2 cellular contexts compared by ENCODE assay signal in the genomic region with DNA sequence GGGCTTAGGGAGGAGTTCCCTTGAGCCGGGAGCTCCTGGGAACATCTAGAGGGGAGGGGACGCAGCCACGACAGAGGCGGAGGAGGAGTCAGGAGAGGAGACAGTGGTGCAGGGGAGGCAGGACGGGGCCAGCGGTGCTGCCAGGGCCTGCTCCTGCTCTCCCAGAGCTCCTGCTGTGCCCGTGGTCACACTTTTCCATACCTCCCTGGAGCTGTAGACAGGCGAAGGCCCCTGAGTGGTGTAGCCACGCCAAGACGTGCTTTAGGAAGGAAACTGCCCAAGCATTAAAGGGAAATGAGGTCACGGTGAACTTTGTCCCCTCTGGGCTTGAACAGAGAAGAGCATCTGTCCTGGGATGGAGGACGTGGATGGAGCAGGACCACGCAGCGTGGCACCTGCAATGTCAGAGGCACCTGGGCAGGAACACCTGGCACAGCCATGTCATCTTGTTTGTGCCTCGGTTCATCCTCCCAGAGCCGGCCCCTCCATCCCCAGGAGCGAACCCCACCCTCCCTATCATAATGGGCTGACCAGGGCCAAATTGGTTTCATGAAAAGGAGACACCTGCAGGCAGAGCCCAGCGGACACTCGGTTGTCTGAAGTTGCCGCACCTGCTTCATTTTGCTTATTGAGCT.
A peak's percentile ranks its signal among the peaks of the same experiment; 100 is the strongest.
TF ChIP-seq lines count a peak whose summit lies in the region.

No MANE protein-coding gene starts in this region.

TF ChIP-seq in A549, 52 proteins besides CTCF, POLR2A, EP300 and RAD21 (continued from another document):
- TF ChIP-seq, protein P1, sequence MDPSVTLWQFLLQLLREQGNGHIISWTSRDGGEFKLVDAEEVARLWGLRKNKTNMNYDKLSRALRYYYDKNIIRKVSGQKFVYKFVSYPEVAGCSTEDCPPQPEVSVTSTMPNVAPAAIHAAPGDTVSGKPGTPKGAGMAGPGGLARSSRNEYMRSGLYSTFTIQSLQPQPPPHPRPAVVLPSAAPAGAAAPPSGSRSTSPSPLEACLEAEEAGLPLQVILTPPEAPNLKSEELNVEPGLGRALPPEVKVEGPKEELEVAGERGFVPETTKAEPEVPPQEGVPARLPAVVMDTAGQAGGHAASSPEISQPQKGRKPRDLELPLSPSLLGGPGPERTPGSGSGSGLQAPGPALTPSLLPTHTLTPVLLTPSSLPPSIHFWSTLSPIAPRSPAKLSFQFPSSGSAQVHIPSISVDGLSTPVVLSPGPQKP (IDR thresholded peaks at IDR 0.05; ENCODE audit: low read depth, low read length): no peak
- no peak for TF ChIP-seq KDM5A (IDR thresholded peaks at IDR 0.05)
- TF ChIP-seq JUN (IDR thresholded peaks at IDR 0.05): no peak
- TF ChIP-seq, protein P2, sequence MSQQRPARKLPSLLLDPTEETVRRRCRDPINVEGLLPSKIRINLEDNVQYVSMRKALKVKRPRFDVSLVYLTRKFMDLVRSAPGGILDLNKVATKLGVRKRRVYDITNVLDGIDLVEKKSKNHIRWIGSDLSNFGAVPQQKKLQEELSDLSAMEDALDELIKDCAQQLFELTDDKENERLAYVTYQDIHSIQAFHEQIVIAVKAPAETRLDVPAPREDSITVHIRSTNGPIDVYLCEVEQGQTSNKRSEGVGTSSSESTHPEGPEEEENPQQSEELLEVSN (IDR thresholded peaks at IDR 0.05; ENCODE audit: borderline replicate concordance, low read depth): no peak
- no peak for TF ChIP-seq MAZ (IDR thresholded peaks at IDR 0.05; ENCODE audit: borderline replicate concordance, low read depth, low read length)
- TF ChIP-seq, protein P3, sequence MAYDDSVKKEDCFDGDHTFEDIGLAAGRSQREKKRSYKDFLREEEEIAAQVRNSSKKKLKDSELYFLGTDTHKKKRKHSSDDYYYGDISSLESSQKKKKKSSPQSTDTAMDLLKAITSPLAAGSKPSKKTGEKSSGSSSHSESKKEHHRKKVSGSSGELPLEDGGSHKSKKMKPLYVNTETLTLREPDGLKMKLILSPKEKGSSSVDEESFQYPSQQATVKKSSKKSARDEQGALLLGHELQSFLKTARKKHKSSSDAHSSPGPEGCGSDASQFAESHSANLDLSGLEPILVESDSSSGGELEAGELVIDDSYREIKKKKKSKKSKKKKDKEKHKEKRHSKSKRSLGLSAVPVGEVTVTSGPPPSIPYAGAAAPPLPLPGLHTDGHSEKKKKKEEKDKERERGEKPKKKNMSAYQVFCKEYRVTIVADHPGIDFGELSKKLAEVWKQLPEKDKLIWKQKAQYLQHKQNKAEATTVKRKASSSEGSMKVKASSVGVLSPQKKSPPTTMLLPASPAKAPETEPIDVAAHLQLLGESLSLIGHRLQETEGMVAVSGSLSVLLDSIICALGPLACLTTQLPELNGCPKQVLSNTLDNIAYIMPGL (CRISPR knock-in tag; IDR thresholded peaks at IDR 0.05; ENCODE audit: borderline replicate concordance): no peak
- TF ChIP-seq MAFK (IDR thresholded peaks at IDR 0.05; ENCODE audit: partially characterized antibody): no peak
- no peak for TF ChIP-seq FOXS1 (CRISPR knock-in tag; IDR thresholded peaks at IDR 0.05)
- TF ChIP-seq TP53 (CRISPR knock-in tag; IDR thresholded peaks at IDR 0.05): no peak
- TF ChIP-seq RFX5 (IDR thresholded peaks at IDR 0.05): no peak
- no peak for TF ChIP-seq CBX8 (IDR thresholded peaks at IDR 0.05)

TF ChIP-seq in HEK293, 187 proteins besides CTCF, POLR2A, EP300 and RAD21 (continued from another document):
- TF ChIP-seq, protein P4, sequence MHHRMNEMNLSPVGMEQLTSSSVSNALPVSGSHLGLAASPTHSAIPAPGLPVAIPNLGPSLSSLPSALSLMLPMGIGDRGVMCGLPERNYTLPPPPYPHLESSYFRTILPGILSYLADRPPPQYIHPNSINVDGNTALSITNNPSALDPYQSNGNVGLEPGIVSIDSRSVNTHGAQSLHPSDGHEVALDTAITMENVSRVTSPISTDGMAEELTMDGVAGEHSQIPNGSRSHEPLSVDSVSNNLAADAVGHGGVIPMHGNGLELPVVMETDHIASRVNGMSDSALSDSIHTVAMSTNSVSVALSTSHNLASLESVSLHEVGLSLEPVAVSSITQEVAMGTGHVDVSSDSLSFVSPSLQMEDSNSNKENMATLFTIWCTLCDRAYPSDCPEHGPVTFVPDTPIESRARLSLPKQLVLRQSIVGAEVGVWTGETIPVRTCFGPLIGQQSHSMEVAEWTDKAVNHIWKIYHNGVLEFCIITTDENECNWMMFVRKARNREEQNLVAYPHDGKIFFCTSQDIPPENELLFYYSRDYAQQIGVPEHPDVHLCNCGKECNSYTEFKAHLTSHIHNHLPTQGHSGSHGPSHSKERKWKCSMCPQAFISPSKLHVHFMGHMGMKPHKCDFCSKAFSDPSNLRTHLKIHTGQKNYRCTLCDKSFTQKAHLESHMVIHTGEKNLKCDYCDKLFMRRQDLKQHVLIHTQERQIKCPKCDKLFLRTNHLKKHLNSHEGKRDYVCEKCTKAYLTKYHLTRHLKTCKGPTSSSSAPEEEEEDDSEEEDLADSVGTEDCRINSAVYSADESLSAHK (tag by site-specific recombination; IDR thresholded peaks at IDR 0.05): no peak
- TF ChIP-seq GLIS1 (tag by site-specific recombination; IDR thresholded peaks at IDR 0.05): peak; percentile 17; the same call in 1 of the 2 replicates
- TF ChIP-seq ZNF76 (tag by site-specific recombination; IDR thresholded peaks at IDR 0.05; ENCODE audit: borderline replicate concordance, low read depth): no peak
- no peak for TF ChIP-seq ZNF354C (tag by site-specific recombination; IDR thresholded peaks at IDR 0.05; ENCODE audit: borderline replicate concordance, low read depth)
- no peak for TF ChIP-seq ZNF792 (tag by site-specific recombination; IDR thresholded peaks at IDR 0.05)
- no peak for TF ChIP-seq ZNF391 (tag by site-specific recombination; IDR thresholded peaks at IDR 0.05; ENCODE audit: borderline replicate concordance, low read depth)
- TF ChIP-seq ZNF324 (tag by site-specific recombination; IDR thresholded peaks at IDR 0.05): no peak
- TF ChIP-seq SP2 (tag by site-specific recombination; IDR thresholded peaks at IDR 0.05): no peak
- peak; percentile 50 for TF ChIP-seq ZIC2 (tag by site-specific recombination; IDR thresholded peaks at IDR 0.05)
- no peak for TF ChIP-seq ZNF610 (tag by site-specific recombination; IDR thresholded peaks at IDR 0.05; ENCODE audit: borderline replicate concordance)
